In the genomic region with DNA sequence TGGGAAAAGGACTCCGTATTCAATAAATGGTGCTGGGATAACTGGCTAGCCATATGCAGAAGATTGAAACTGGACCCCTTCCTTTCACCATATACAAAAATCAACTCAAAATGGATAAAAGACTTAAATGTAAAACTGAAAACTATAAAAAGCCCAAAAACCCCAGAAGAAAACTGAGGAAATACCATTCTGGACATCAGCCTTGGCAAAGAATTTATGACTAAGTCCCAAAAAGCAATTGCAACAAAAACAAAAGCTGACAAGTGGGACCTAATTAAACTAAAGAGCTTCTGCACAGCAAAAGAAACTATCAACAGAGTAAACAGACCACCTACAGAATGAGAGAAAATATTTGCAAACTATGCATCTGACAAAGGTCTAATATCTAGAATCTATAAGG, we compare ENCODE assay signal across 6 cellular contexts. TPM values are rescaled to one million over a fixed set of nuclear protein-coding genes. Genes with fewer than 3 reads are reported as not detected.
DNase-seq lines count a peak whose midpoint lies in the region; ATAC-seq and TF ChIP-seq lines count a peak whose summit lies in the region.
"Not testable (repeated sequence)": the region's sequence is repeated elsewhere in the genome, so short reads cannot be mapped to it uniquely, and the experiment has no call there.

No MANE protein-coding gene starts in this region.

- ATAC-seq in IMR-90 (ENCODE audit: low read depth): not testable (repeated sequence)

- POLR2A ChIA-PET in IMR-90 (lab: Charles Lee; ENCODE audit: unreplicated experiment): interaction anchor here (0.5 kb wide), 1 partner anchor 984 kb away, joined by 3 read pairs; no protein-coding TSS in a partner anchor

- in situ Hi-C loops in IMR-90 (cut with MboI; ENCODE audit: low sequenced_read_pairs): not testable (repeated sequence)

- H2BK15ac ChIP-seq in IMR-90 (ENCODE audit: low read depth, low read length); mesenchymal stem cell (ENCODE audit: low read depth, poor library complexity, severe bottlenecking): not testable (repeated sequence)

- BruUV-seq in IMR-90 (replicated peaks; lab: Mats Ljungman, UMichigan): not testable (repeated sequence)

- H2AK9ac ChIP-seq in IMR-90 (replicated peaks; ENCODE audit: low read depth, low read length, poor library complexity): not testable (repeated sequence)

- H3K4me2 ChIP-seq in IMR-90 (ENCODE audit: low read depth, low read length): peak overlapping the region; percentile 71; the same call in 1 of the 2 replicates
- not testable (repeated sequence) for H3K4me2 ChIP-seq in mesenchymal stem cell (ENCODE audit: low read length, poor library complexity, severe bottlenecking)

- CTCF ChIA-PET in IMR-90 (lab: Yijun Ruan, JAX): interaction anchor here (0.7 to 1.4 kb wide), 2 partner anchors 79 to 665 kb away, joined by 3 to 4 read pairs; no protein-coding TSS in a partner anchor

- not testable (repeated sequence) for H3K9ac ChIP-seq in IMR-90 (ENCODE audit: low read depth, low read length)
- H3K9ac ChIP-seq in mesenchymal stem cell (ENCODE audit: low read length): peak overlapping the region; percentile 7

- TF ChIP-seq RAD21 in IMR-90 (IDR thresholded peaks at IDR 0.05; ENCODE audit: low read length): not testable (repeated sequence)

- peak overlapping the region in 1 of 2 experiments; percentile 61; a peak in 1 of 4 replicates for H4K8ac ChIP-seq in IMR-90 (ENCODE audit: low read depth in 2 of 2, low read length in 2 of 2)
- H4K8ac ChIP-seq in mesenchymal stem cell (ENCODE audit: low read length): not testable (repeated sequence)

- H2BK5ac ChIP-seq in IMR-90 (ENCODE audit: low read depth, low read length, poor library complexity, severe bottlenecking): peak overlapping the region; percentile 86
- not testable (repeated sequence) for H2BK5ac ChIP-seq in mesenchymal stem cell (ENCODE audit: low read depth, low read length, poor library complexity, severe bottlenecking)

- peak overlapping the region; percentile 59; the same call in 1 of the 2 replicates for H2BK120ac ChIP-seq in IMR-90 (ENCODE audit: low read depth, low read length)
- H2BK120ac ChIP-seq in mesenchymal stem cell (ENCODE audit: low read depth, low read length): not testable (repeated sequence)

- not testable (repeated sequence) for H2BK12ac ChIP-seq in mesenchymal stem cell (ENCODE audit: low read length in 2 of 2)

- not testable (repeated sequence) for H4K20me1 ChIP-seq in IMR-90 (ENCODE audit: insufficient read depth, low read length)

- H4K5ac ChIP-seq in IMR-90 (ENCODE audit: low read depth, low read length): peak overlapping the region; percentile 90; the same call in 1 of the 2 replicates

- H3K56ac ChIP-seq in IMR-90 (ENCODE audit: extremely low read depth, insufficient read depth, low read length): not testable (repeated sequence)

- not testable (repeated sequence) for H3K36me3 ChIP-seq in IMR-90 (ENCODE audit: control insufficient read depth, insufficient read depth, low read length); SJSA1; mesenchymal stem cell (ENCODE audit: control insufficient read depth in 1 of 2, insufficient read depth in 2 of 2, low read depth in 1 of 2, low read length in 2 of 2)

- not testable (repeated sequence) for TF ChIP-seq CTCF in IMR-90 (conservative IDR thresholded peaks at IDR 0.05; ENCODE audit: low read depth, low read length); cardiac fibroblast (IDR thresholded peaks at IDR 0.05; ENCODE audit: low read depth, low read length)

- H3K23ac ChIP-seq in IMR-90 (ENCODE audit: low read depth, low read length); mesenchymal stem cell (ENCODE audit: low read length in 2 of 2): not testable (repeated sequence)

- H3K27ac ChIP-seq in IMR-90 (ENCODE audit: insufficient read depth, low read length); mesenchymal stem cell (ENCODE audit: low read length, poor library complexity, severe bottlenecking): not testable (repeated sequence)
- H3K27ac ChIP-seq in SJSA1 (peak overlapping the region; percentile 85), epithelial cell of prostate (peak overlapping the region; percentile 10)

- H3K79me1 ChIP-seq in IMR-90 (ENCODE audit: low read depth in 1 of 2, low read length in 2 of 2): peaks cover 7 to 13% of the 10 kb centered on the region in 2 experiments
- H3K79me1 ChIP-seq in mesenchymal stem cell (replicated peaks; ENCODE audit: low read length, poor library complexity, severe bottlenecking): not testable (repeated sequence)

- H3K14ac ChIP-seq in IMR-90 (replicated peaks; ENCODE audit: low read depth, low read length): 0 out of 2 replicates have a peak overlapping the region, but pooled peaks have one; percentile 3
- not testable (repeated sequence) for H3K14ac ChIP-seq in mesenchymal stem cell (ENCODE audit: low read length in 2 of 2)

- H3K27me3 ChIP-seq in IMR-90 (ENCODE audit: control insufficient read depth, insufficient read depth, low read length); SJSA1 (replicated peaks); mesenchymal stem cell (ENCODE audit: control insufficient read depth in 1 of 2, insufficient read depth in 1 of 2, low read length in 2 of 2): not testable (repeated sequence)

- no CpG with 5 or more reads among the region's 1 CpG for WGBS in IMR-90 (ENCODE audit: extremely low coverage in 2 of 2, insufficient read length in 1 of 2), 2 experiments
- WGBS in mesenchymal stem cell: 100% methylated on average over 1 of the region's 1 CpG

- H2AFZ ChIP-seq in IMR-90 (replicated peaks; ENCODE audit: low read length, poor library complexity); mesenchymal stem cell (ENCODE audit: low read depth, low read length): not testable (repeated sequence)

- peak overlapping the region; percentile 17; the same call in 1 of the 2 replicates for H3K4ac ChIP-seq in IMR-90 (ENCODE audit: low read depth, low read length)
- H3K4ac ChIP-seq in mesenchymal stem cell (ENCODE audit: low read depth in 1 of 2, low read length in 2 of 2): not testable (repeated sequence)

- H3K4me3 ChIP-seq in IMR-90 (ENCODE audit: insufficient read depth, low read depth, low read length); SJSA1; cardiac fibroblast (replicated peaks in 1 of 2; ENCODE audit: low read depth in 2 of 2, low read length in 2 of 2); mesenchymal stem cell (ENCODE audit: insufficient read depth in 1 of 2, low read depth in 1 of 2, low read length in 2 of 2): not testable (repeated sequence)

- not testable (repeated sequence) for H3K9me1 ChIP-seq in IMR-90 (ENCODE audit: insufficient read depth, low read length)

- H2BK20ac ChIP-seq in IMR-90 (ENCODE audit: low read depth, low read length): peak overlapping the region; percentile 44; the same call in 1 of the 2 replicates

- H3K9me3 ChIP-seq in IMR-90 (ENCODE audit: control insufficient read depth, insufficient read depth, low read length); SJSA1 (replicated peaks); mesenchymal stem cell (ENCODE audit: control insufficient read depth, low read length): not testable (repeated sequence)

- H3K4me1 ChIP-seq in IMR-90 (ENCODE audit: control insufficient read depth, insufficient read depth, low read length); mesenchymal stem cell (ENCODE audit: control insufficient read depth, insufficient read depth, low read depth, low read length): not testable (repeated sequence)
- peaks cover 60% of the 10 kb centered on the region for H3K4me1 ChIP-seq in SJSA1 (replicated peaks)

- peak; percentile 62 for DNase-seq in EH (ENCODE audit: low read depth)
- not testable (repeated sequence) for DNase-seq in IMR-90; epithelial cell of prostate (ENCODE audit: low read depth, low spot score); mesenchymal stem cell
- peak in 1 of 2 experiments; percentile 51 for DNase-seq in SJSA1 (ENCODE audit: low read depth in 1 of 2, low spot score in 2 of 2)
- peak; percentile 13 to 47 for DNase-seq in cardiac fibroblast (ENCODE audit: low read depth in 2 of 2)

- intact Hi-C loops in IMR-90 (cut with micrococcal nuclease): not testable (repeated sequence)

- H3K18ac ChIP-seq in IMR-90 (ENCODE audit: low read depth, low read length): peak overlapping the region; percentile 81; the same call in 1 of the 2 replicates
- H3K18ac ChIP-seq in mesenchymal stem cell (ENCODE audit: low read depth in 1 of 2, low read length in 2 of 2): not testable (repeated sequence)

- dilution Hi-C loops in IMR-90 (cut with HindIII; ENCODE audit: low sequenced_read_pairs, unreplicated experiment): not testable (repeated sequence)

- not testable (repeated sequence) for TF ChIP-seq POLR2A in IMR-90 (IDR thresholded peaks at IDR 0.05; ENCODE audit: low read depth, low read length)

- not testable (repeated sequence) for H4K91ac ChIP-seq in IMR-90 (ENCODE audit: insufficient read depth, low read depth, low read length); mesenchymal stem cell (ENCODE audit: low read length)

- H2AK5ac ChIP-seq in IMR-90 (ENCODE audit: low read depth, low read length); mesenchymal stem cell (ENCODE audit: low read length, severe bottlenecking): not testable (repeated sequence)

RNA-seq across cellular contexts. Expression of gene PRCP, which starts 45.3 kb away (rescaled TPM):
- total RNA-seq in IMR-90 (2012; rRNA removed): 31.7 TPM in 2 replicates
- polyA plus RNA-seq in IMR-90 (2012; rRNA removed): 56.8 and 64.9 TPM in 2 replicates
- polyA plus RNA-seq in IMR-90 (2012; cell fraction: cytosol; rRNA removed): 24.1 and 32.6 TPM in 2 replicates
- polyA plus RNA-seq in IMR-90 (2012; cell fraction: nucleus; rRNA removed; ENCODE audit: low replicate concordance): 4.1 and 36.8 TPM in 2 replicates
- 37.2 and 38.5 TPM in 2 replicates for total RNA-seq in SJSA1 (2014; rRNA removed; shearing (Covaris generic))
- polyA plus RNA-seq in mesenchymal stem cell (2013, experiment 1 of 2): 68.1 TPM
- 71.3 TPM for polyA plus RNA-seq in mesenchymal stem cell (2013, experiment 2 of 2)

RNA-seq across cellular contexts. Expression of gene DDIAS, which starts 46.6 kb away (rescaled TPM):
- 9.4 and 15.8 TPM in 2 replicates for total RNA-seq in IMR-90 (2012; rRNA removed)
- polyA plus RNA-seq in IMR-90 (2012; rRNA removed): 4.3 and 4.6 TPM in 2 replicates
- polyA plus RNA-seq in IMR-90 (2012; cell fraction: cytosol; rRNA removed): 0.93 and 2.8 TPM in 2 replicates
- polyA plus RNA-seq in IMR-90 (2012; cell fraction: nucleus; rRNA removed; ENCODE audit: low replicate concordance): 0.61 and 2.6 TPM in 2 replicates
- 4.8 and 10.3 TPM in 2 replicates for total RNA-seq in SJSA1 (2014; rRNA removed; shearing (Covaris generic))
- 1.3 TPM for polyA plus RNA-seq in mesenchymal stem cell (2013, experiment 1 of 2)
- 1.2 TPM for polyA plus RNA-seq in mesenchymal stem cell (2013, experiment 2 of 2)
